1 cellular context compared by ENCODE assay signal in the genomic region with DNA sequence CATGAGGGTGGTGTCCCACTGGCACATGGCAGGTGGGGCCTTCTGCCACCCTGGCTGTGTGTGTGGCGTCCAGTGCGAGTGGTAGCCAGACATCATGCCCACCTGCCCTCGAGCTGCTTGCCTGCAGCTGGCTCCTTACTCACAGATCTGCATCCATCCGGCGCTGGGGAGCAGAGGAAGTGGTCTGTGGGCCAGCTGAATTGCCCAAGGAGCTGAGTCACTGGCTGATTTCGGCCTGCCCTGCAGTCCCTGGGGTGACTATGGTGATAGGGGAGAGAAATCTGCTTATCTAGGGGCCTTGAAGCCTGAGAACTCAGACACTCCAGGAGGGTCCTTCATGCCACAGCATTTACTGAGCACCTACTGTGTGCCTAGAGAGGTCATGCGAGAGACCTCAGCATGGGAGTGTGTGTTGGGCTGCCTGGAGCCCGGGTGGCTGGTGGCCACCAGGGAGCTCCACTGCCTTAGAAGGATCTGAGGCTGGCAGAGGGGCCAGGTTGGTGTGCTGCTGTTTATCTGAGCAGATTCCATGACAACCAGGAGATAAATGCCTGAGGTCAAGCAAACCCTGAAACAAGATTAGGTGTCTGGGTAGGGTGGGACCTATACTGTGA.
TF ChIP-seq lines count a peak whose summit lies in the region.

No MANE protein-coding gene starts in this region.

TF ChIP-seq in GM12878, 131 proteins besides CTCF, POLR2A, EP300 and RAD21 (continued from another document):
- TF ChIP-seq, protein P1, sequence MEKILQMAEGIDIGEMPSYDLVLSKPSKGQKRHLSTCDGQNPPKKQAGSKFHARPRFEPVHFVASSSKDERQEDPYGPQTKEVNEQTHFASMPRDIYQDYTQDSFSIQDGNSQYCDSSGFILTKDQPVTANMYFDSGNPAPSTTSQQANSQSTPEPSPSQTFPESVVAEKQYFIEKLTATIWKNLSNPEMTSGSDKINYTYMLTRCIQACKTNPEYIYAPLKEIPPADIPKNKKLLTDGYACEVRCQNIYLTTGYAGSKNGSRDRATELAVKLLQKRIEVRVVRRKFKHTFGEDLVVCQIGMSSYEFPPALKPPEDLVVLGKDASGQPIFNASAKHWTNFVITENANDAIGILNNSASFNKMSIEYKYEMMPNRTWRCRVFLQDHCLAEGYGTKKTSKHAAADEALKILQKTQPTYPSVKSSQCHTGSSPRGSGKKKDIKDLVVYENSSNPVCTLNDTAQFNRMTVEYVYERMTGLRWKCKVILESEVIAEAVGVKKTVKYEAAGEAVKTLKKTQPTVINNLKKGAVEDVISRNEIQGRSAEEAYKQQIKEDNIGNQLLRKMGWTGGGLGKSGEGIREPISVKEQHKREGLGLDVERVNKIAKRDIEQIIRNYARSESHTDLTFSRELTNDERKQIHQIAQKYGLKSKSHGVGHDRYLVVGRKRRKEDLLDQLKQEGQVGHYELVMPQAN (conservative IDR thresholded peaks at IDR 0.05) = no peak
- TF ChIP-seq DPF2 (IDR thresholded peaks at IDR 0.05) (peak; percentile 93), MEF2B (IDR thresholded peaks at IDR 0.05; ENCODE audit: partially characterized antibody, poor library complexity, severe bottlenecking) (peak; percentile 82), NRF1 (conservative IDR thresholded peaks at IDR 0.05; ENCODE audit: low read depth, low read length) (no peak), POLR2AphosphoS5 (IDR thresholded peaks at IDR 0.05; ENCODE audit: low read length) (peak; percentile 78; the same call in 1 of the 2 replicates), GABPA (IDR thresholded peaks at IDR 0.05; ENCODE audit: low read depth) (no peak), TCF3 (IDR thresholded peaks at IDR 0.05; ENCODE audit: borderline replicate concordance, insufficient read depth, low read depth, low read length) (peak; percentile 92), BCL11A (IDR thresholded peaks at IDR 0.05; ENCODE audit: low read depth, low read length) (peak; percentile 77), SPI1 (IDR thresholded peaks at IDR 0.05; ENCODE audit: borderline replicate concordance, insufficient read depth, low read depth, low read length) (peak; percentile 75; the same call in 1 of the 2 replicates), SUPT20H (IDR thresholded peaks at IDR 0.05; ENCODE audit: borderline replicate concordance, control insufficient read depth, low read depth, low read length) (no peak), CHD1 (IDR thresholded peaks at IDR 0.05; ENCODE audit: low read depth, low read length) (no peak), POU2F2 (IDR thresholded peaks at IDR 0.05; ENCODE audit: borderline replicate concordance, low read depth, low read length) (peak; percentile 70; the same call in 1 of the 3 replicates), ZNF274 (IDR thresholded peaks at IDR 0.05; ENCODE audit: insufficient read depth, insufficient read length) (no peak), USF2 (IDR thresholded peaks at IDR 0.05; ENCODE audit: borderline replicate concordance, low read depth, low read length) (no peak), KDM1A (IDR thresholded peaks at IDR 0.05; ENCODE audit: borderline replicate concordance) (no peak), IKZF1 (conservative IDR thresholded peaks at IDR 0.05) (peak; percentile 78), EED (IDR thresholded peaks at IDR 0.05; ENCODE audit: low read depth) (peak; percentile 87), ZNF217 (IDR thresholded peaks at IDR 0.05) (0 out of 2 replicates have a peak, but pooled peaks have one; percentile 34), IKZF2 (IDR thresholded peaks at IDR 0.05) (peak; percentile 62 to 67; a peak in 2 of 4 replicates), EZH2 (IDR thresholded peaks at IDR 0.05; ENCODE audit: borderline replicate concordance, control insufficient read depth, low read depth, low read length) (no peak), CBFB (IDR thresholded peaks at IDR 0.05; ENCODE audit: low read depth) (no peak; the same call in 1 of the 2 replicates), SIN3A (IDR thresholded peaks at IDR 0.05; ENCODE audit: low read depth, low read length) (peak; percentile 61; the same call in 1 of the 2 replicates), NR2F1 (conservative IDR thresholded peaks at IDR 0.05) (peak; percentile 75), RCOR1 (conservative IDR thresholded peaks at IDR 0.05; ENCODE audit: low read depth, low read length) (peak; percentile 75; the same call in 1 of the 2 replicates), KLF5 (IDR thresholded peaks at IDR 0.05; ENCODE audit: partially characterized antibody) (no peak), HDGF (IDR thresholded peaks at IDR 0.05) (no peak), HCFC1 (IDR thresholded peaks at IDR 0.05; ENCODE audit: low read length) (no peak), ZBED1 (IDR thresholded peaks at IDR 0.05; ENCODE audit: borderline replicate concordance) (peak; percentile 67; the same call in 1 of the 2 replicates), MAX (IDR thresholded peaks at IDR 0.05; ENCODE audit: low read depth, low read length) (peak; percentile 78; the same call in 1 of the 2 replicates), PKNOX1 (IDR thresholded peaks at IDR 0.05) (0 out of 2 replicates have a peak, but pooled peaks have one; percentile 3), TCF12 (IDR thresholded peaks at IDR 0.05; ENCODE audit: low read depth, low read length) (peak; percentile 95), PAX5 (IDR thresholded peaks at IDR 0.05; ENCODE audit: borderline replicate concordance, low read depth, low read length) (peak; percentile 76; the same call in 1 of the 2 replicates), FOXK2 (IDR thresholded peaks at IDR 0.05) (no peak), SP1 (IDR thresholded peaks at IDR 0.05; ENCODE audit: low read depth, low read length) (peak; percentile 31), TBL1XR1 (IDR thresholded peaks at IDR 0.05; ENCODE audit: low read depth, low read length) (peak; percentile 33; the same call in 1 of the 2 replicates), POLR2AphosphoS2 (IDR thresholded peaks at IDR 0.05; ENCODE audit: low read depth, low read length) (0 out of 2 replicates have a peak, but pooled peaks have one; percentile 55), SMARCA5 (IDR thresholded peaks at IDR 0.05) (0 out of 2 replicates have a peak, but pooled peaks have one; percentile 17), SMAD5 (IDR thresholded peaks at IDR 0.05; ENCODE audit: low read depth) (peak; percentile 47; the same call in 1 of the 2 replicates), STAT3 (IDR thresholded peaks at IDR 0.05; ENCODE audit: low read depth, low read length) (no peak), NFYA (IDR thresholded peaks at IDR 0.05; ENCODE audit: borderline replicate concordance, low read depth, low read length) (no peak), MEF2A (IDR thresholded peaks at IDR 0.05; ENCODE audit: insufficient read depth, low read depth, low read length) (0 out of 2 replicates have a peak, but pooled peaks have one; percentile 53), CREB1 (IDR thresholded peaks at IDR 0.05; ENCODE audit: low read depth) (no peak)
- TF ChIP-seq, protein P2, sequence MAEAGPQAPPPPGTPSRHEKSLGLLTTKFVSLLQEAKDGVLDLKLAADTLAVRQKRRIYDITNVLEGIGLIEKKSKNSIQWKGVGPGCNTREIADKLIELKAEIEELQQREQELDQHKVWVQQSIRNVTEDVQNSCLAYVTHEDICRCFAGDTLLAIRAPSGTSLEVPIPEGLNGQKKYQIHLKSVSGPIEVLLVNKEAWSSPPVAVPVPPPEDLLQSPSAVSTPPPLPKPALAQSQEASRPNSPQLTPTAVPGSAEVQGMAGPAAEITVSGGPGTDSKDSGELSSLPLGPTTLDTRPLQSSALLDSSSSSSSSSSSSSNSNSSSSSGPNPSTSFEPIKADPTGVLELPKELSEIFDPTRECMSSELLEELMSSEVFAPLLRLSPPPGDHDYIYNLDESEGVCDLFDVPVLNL (IDR thresholded peaks at IDR 0.05; ENCODE audit: low read depth, low read length) = no peak
- TF ChIP-seq, protein P3, sequence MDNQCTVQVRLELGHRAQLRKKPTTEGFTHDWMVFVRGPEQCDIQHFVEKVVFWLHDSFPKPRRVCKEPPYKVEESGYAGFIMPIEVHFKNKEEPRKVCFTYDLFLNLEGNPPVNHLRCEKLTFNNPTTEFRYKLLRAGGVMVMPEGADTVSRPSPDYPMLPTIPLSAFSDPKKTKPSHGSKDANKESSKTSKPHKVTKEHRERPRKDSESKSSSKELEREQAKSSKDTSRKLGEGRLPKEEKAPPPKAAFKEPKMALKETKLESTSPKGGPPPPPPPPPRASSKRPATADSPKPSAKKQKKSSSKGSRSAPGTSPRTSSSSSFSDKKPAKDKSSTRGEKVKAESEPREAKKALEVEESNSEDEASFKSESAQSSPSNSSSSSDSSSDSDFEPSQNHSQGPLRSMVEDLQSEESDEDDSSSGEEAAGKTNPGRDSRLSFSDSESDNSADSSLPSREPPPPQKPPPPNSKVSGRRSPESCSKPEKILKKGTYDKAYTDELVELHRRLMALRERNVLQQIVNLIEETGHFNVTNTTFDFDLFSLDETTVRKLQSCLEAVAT (IDR thresholded peaks at IDR 0.05) = peak; percentile 67; the same call in 1 of the 2 replicates
- TF ChIP-seq, protein P4, sequence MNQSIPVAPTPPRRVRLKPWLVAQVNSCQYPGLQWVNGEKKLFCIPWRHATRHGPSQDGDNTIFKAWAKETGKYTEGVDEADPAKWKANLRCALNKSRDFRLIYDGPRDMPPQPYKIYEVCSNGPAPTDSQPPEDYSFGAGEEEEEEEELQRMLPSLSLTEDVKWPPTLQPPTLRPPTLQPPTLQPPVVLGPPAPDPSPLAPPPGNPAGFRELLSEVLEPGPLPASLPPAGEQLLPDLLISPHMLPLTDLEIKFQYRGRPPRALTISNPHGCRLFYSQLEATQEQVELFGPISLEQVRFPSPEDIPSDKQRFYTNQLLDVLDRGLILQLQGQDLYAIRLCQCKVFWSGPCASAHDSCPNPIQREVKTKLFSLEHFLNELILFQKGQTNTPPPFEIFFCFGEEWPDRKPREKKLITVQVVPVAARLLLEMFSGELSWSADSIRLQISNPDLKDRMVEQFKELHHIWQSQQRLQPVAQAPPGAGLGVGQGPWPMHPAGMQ (IDR thresholded peaks at IDR 0.05; ENCODE audit: borderline replicate concordance) = no peak
- TF ChIP-seq, protein P5, sequence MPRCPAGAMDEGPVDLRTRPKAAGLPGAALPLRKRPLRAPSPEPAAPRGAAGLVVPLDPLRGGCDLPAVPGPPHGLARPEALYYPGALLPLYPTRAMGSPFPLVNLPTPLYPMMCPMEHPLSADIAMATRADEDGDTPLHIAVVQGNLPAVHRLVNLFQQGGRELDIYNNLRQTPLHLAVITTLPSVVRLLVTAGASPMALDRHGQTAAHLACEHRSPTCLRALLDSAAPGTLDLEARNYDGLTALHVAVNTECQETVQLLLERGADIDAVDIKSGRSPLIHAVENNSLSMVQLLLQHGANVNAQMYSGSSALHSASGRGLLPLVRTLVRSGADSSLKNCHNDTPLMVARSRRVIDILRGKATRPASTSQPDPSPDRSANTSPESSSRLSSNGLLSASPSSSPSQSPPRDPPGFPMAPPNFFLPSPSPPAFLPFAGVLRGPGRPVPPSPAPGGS (IDR thresholded peaks at IDR 0.05; ENCODE audit: borderline replicate concordance, insufficient read depth, low read depth, low read length, poor library complexity, severe bottlenecking) = peak; percentile 59
- TF ChIP-seq, protein P6, sequence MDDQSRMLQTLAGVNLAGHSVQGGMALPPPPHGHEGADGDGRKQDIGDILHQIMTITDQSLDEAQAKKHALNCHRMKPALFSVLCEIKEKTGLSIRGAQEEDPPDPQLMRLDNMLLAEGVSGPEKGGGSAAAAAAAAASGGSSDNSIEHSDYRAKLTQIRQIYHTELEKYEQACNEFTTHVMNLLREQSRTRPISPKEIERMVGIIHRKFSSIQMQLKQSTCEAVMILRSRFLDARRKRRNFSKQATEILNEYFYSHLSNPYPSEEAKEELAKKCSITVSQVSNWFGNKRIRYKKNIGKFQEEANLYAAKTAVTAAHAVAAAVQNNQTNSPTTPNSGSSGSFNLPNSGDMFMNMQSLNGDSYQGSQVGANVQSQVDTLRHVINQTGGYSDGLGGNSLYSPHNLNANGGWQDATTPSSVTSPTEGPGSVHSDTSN (IDR thresholded peaks at IDR 0.05; ENCODE audit: insufficient replicate concordance, low read depth, low read length) = no peak
